Comparison of ENCODE assay signal across 19 cellular contexts in genomic region chr1:101005871-101006270, GRCh38. TPM values are rescaled to one million over a fixed set of nuclear protein-coding genes. Genes with fewer than 3 reads are reported as not detected.
DNase-seq lines count a peak whose midpoint lies in the region; ATAC-seq and TF ChIP-seq lines count a peak whose summit lies in the region.
"Had no signal": no experiment of that assay in that cellular context is flagged by ENCODE, and none has a peak within 500 bp of the region (broad histone marks: within the 10 kb centered on the region; RNA-seq: fewer than 3 reads in every experiment).

No MANE protein-coding gene starts in this region.

- 91% methylated on average over 4 of the region's 4 CpGs for WGBS in suprapubic skin

- TF ChIP-seq EP300 in suprapubic skin (IDR thresholded peaks at IDR 0.05): no peak

- peaks cover 32% of the 10 kb centered on the region for H3K4me1 ChIP-seq in effector memory CD4-positive, alpha-beta T cell (ENCODE audit: control insufficient read depth, insufficient read depth, low read length, poor library complexity, severe bottlenecking)
- peaks cover 23% of the 10 kb centered on the region for H3K4me1 ChIP-seq in suprapubic skin

- H3K27ac Mint-ChIP-seq in stimulated activated naive CD8-positive, alpha-beta T cell treated with anti-CD3 and anti-CD28 coated beads, Interleukin-15, amount 100 ng/mL, for 72 hours: peak overlapping the region in 1 of 2 donors; percentile 97
- no peak overlapping the region for H3K27ac Mint-ChIP-seq in chondrocyte (ENCODE audit: unreplicated experiment)
- H3K27ac Mint-ChIP-seq: brain; T-helper 1 cell treated with Interleukin-12 subunit alpha and Interleukin-12 subunit beta and Interleukin-4 antibody, amounts not matched to agents 30 μg/mL and 1 μg/mL, for 36 hours had no signal

- TF ChIP-seq POLR2A in suprapubic skin (IDR thresholded peaks at IDR 0.05): no peak

- H3K27me3 Mint-ChIP-seq in stimulated activated naive CD8-positive, alpha-beta T cell treated with anti-CD3 and anti-CD28 coated beads, Interleukin-15, amount 100 ng/mL, for 72 hours: no peaks in the 10 kb centered on the region
- no peaks in the 10 kb centered on the region for H3K27me3 Mint-ChIP-seq in chondrocyte (ENCODE audit: low read depth)
- H3K27me3 Mint-ChIP-seq: brain had no signal

- peaks cover 10 to 16% of the 10 kb centered on the region in 2 donors for H3K9me3 Mint-ChIP-seq in stimulated activated naive CD8-positive, alpha-beta T cell treated with anti-CD3 and anti-CD28 coated beads, Interleukin-15, amount 100 ng/mL, for 72 hours
- H3K9me3 Mint-ChIP-seq in chondrocyte (ENCODE audit: low read depth): no peaks in the 10 kb centered on the region
- H3K9me3 Mint-ChIP-seq: brain had no signal

- peak overlapping the region; percentile 45 to 56 for H3K4me3 Mint-ChIP-seq in stimulated activated naive CD8-positive, alpha-beta T cell treated with anti-CD3 and anti-CD28 coated beads, Interleukin-15, amount 100 ng/mL, for 72 hours
- no peak overlapping the region for H3K4me3 Mint-ChIP-seq in chondrocyte (ENCODE audit: unreplicated experiment)
- H3K4me3 Mint-ChIP-seq: brain had no signal

- peaks cover 6% of the 10 kb centered on the region for H3K36me3 Mint-ChIP-seq in chondrocyte (ENCODE audit: low read depth)

- peaks cover 72% of the 10 kb centered on the region for H3K4me1 Mint-ChIP-seq in stimulated activated naive CD8-positive, alpha-beta T cell treated with anti-CD3 and anti-CD28 coated beads, Interleukin-15, amount 100 ng/mL, for 72 hours
- H3K4me1 Mint-ChIP-seq in chondrocyte (ENCODE audit: low read depth): peaks cover 47% of the 10 kb centered on the region

- DNase-seq in stimulated activated CD4-positive, alpha-beta T cell treated with anti-CD3 and anti-CD28 coated beads, Interleukin-2, amount 100 ng/mL, for 24 hours: peak; percentile 10 to 18
- DNase-seq in stimulated activated CD4-positive, alpha-beta T cell treated with anti-CD3 and anti-CD28 coated beads, Interleukin-4, amount 100 ng/mL, for 1 hour: no peak
- DNase-seq in SK-N-DZ (ENCODE audit: low spot score): peak; percentile 51
- peak in 2 of 3 donors; percentile 2 to 8 for DNase-seq in effector memory CD4-positive, alpha-beta T cell
- DNase-seq in stimulated activated naive CD8-positive, alpha-beta T cell treated with anti-CD3 and anti-CD28 coated beads, Interleukin-15, amount 100 ng/mL, for 72 hours: peak in 1 of 2 donors; percentile 30
- DNase-seq in chondrocyte (ENCODE audit: low spot score): no peak
- DNase-seq in suprapubic skin (ENCODE audit: low spot score in 2 of 2): no peak
- DNase-seq: activated CD4-positive, CD25-positive, alpha-beta regulatory T cell; DMS153; kidney glomerular epithelial cell; midbrain; NCI-H2029 treated with DMSO at 0.1 percent for 48 hours; NCI-H510A; nucleus accumbens; Right ventricle myocardium superior; trophoblast cell had no signal

- H3K9me3 ChIP-seq in effector memory CD4-positive, alpha-beta T cell (ENCODE audit: control insufficient read depth, low read length): no peaks in the 10 kb centered on the region
- no peaks in the 10 kb centered on the region for H3K9me3 ChIP-seq in suprapubic skin

- ATAC-seq in stimulated activated naive CD8-positive, alpha-beta T cell treated with anti-CD3 and anti-CD28 coated beads, Interleukin-15, amount 100 ng/mL, for 72 hours: peak; percentile 64
- ATAC-seq: sciatic nerve had no signal

- no peak overlapping the region for H3K27ac ChIP-seq in effector memory CD4-positive, alpha-beta T cell (ENCODE audit: insufficient read depth, low read length, poor library complexity, severe bottlenecking)
- H3K27ac ChIP-seq in suprapubic skin: no peak overlapping the region

- TF ChIP-seq CTCF in chondrocyte (IDR thresholded peaks at IDR 0.05) (no peak), suprapubic skin (IDR thresholded peaks at IDR 0.05) (no peak)

- peaks cover 6% of the 10 kb centered on the region for H3K36me3 ChIP-seq in effector memory CD4-positive, alpha-beta T cell (ENCODE audit: control insufficient read depth, insufficient read depth, low read length)
- H3K36me3 ChIP-seq in suprapubic skin: no peaks in the 10 kb centered on the region

- no peaks in the 10 kb centered on the region for H3K27me3 ChIP-seq in effector memory CD4-positive, alpha-beta T cell (replicated peaks; ENCODE audit: control insufficient read depth, insufficient read depth, low read length, poor library complexity, severe bottlenecking)
- no peaks in the 10 kb centered on the region for H3K27me3 ChIP-seq in suprapubic skin

- no peak overlapping the region for H3K4me3 ChIP-seq in effector memory CD4-positive, alpha-beta T cell (ENCODE audit: insufficient read depth, low read depth, low read length, poor library complexity, severe bottlenecking)
- no peak overlapping the region for H3K4me3 ChIP-seq in suprapubic skin

RNA-seq across cellular contexts. Expression of gene DPH5, which starts 19.7 kb away (rescaled TPM):
- polyA plus RNA-seq in SK-N-DZ (2014; cell fraction: cytosol; rRNA removed): 51.6 and 61.2 TPM in 2 replicates
- 25.2 and 40.9 TPM in 2 replicates for polyA plus RNA-seq in SK-N-DZ (2014; cell fraction: nucleus; rRNA removed)
- total RNA-seq in chondrocyte (30.0 to 36.7 TPM (median 30.5 TPM) in 3 replicates), suprapubic skin (10 to 100 TPM; 15.8 to 29.8 (median 24.3) TPM)

Comparison
In these comparisons a context has a peak if more than half of its experiments do, and no peak if none do; other contexts are left out.
1. DNase-seq: peak in stimulated activated CD4-positive, alpha-beta T cell treated with anti-CD3 and anti-CD28 coated beads, Interleukin-2, amount 100 ng/mL, for 24 hours (2 of 2), SK-N-DZ (single experiment) and effector memory CD4-positive, alpha-beta T cell (2 of 3); none in stimulated activated CD4-positive, alpha-beta T cell treated with anti-CD3 and anti-CD28 coated beads, Interleukin-4, amount 100 ng/mL, for 1 hour (single experiment), chondrocyte (single experiment) and suprapubic skin (0 of 2).